Comparison of ENCODE assay signal across 22 cellular contexts in the genomic region with DNA sequence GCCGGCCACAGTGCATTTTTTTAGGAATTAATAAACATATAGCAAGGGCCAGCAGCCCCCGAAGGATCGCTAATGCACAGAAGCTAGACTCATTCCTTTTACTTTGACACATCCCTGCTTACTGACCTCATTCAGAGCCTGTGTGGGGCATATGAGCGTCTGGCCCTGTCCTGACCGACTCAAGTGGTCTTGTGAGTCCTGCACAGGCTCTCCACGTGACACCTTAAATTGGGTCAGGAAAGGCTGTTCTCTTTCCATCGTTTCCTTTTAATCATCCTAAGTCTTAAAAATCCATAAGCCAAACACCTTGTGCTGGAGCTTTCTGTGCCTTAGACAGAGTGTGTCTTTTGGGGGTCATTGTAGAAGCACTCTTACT. TPM values are rescaled to one million over a fixed set of nuclear protein-coding genes. Genes with fewer than 3 reads are reported as not detected.
A peak's percentile ranks its signal among the peaks of the same experiment; 100 is the strongest.
DNase-seq lines count a peak whose midpoint lies in the region; ATAC-seq and TF ChIP-seq lines count a peak whose summit lies in the region.
"Had no signal": no experiment of that assay in that cellular context is flagged by ENCODE, and none has a peak within 500 bp of the region (broad histone marks: within the 10 kb centered on the region; RNA-seq: fewer than 3 reads in every experiment).

No MANE protein-coding gene starts in this region.

- H3K18ac ChIP-seq in mesenchymal stem cell (ENCODE audit: low read depth in 1 of 2, low read length in 2 of 2): no peak overlapping the region

- no peak overlapping the region for H3K14ac ChIP-seq in mesenchymal stem cell (ENCODE audit: low read length in 2 of 2)

- no peak for TF ChIP-seq POLR2A in tibial nerve (IDR thresholded peaks at IDR 0.05)

- no peak overlapping the region for H3K4me2 ChIP-seq in mesenchymal stem cell (ENCODE audit: low read length, poor library complexity, severe bottlenecking)

- H2AK5ac ChIP-seq in mesenchymal stem cell (ENCODE audit: low read length, severe bottlenecking): no peak overlapping the region

- no peak overlapping the region for H3K23ac ChIP-seq in mesenchymal stem cell (ENCODE audit: low read length in 2 of 2)

- no peaks in the 10 kb centered on the region for H3K9me3 ChIP-seq in mesenchymal stem cell (ENCODE audit: control insufficient read depth, low read length)
- no peaks in the 10 kb centered on the region for H3K9me3 ChIP-seq in tibial nerve
- H3K9me3 ChIP-seq: ovary, uterus had no signal

- H2BK12ac ChIP-seq in mesenchymal stem cell (ENCODE audit: low read length in 2 of 2): no peak overlapping the region

- DNase-seq in activated naive CD4-positive, alpha-beta T cell (lab: John Stamatoyannopoulos, UW): no peak
- peak; percentile 14 for DNase-seq in mesenchymal stem cell
- no peak for DNase-seq in stimulated activated effector memory CD8-positive, alpha-beta T cell treated with anti-CD3 and anti-CD28 coated beads, Interleukin-12 subunit alpha, Interleukin-12 subunit beta, amount 100 ng/mL, for 72 hours (ENCODE audit: low spot score in 2 of 2)
- DNase-seq in tibial nerve (ENCODE audit: low spot score in 2 of 2): no peak
- DNase-seq in GOT3 (lab: John Stamatoyannopoulos, UW): no peak
- DNase-seq: activated naive CD4-positive, alpha-beta T cell treated with Interleukin-2 at 50 U/mL for 16 hours; central memory CD4-positive, alpha-beta T cell; GF-D8; GM23248; kidney glomerular epithelial cell; mesendoderm; NCI-H1105 treated with DMSO at 0.1 percent for 48 hours; NCI-H82; ovary; uterus had no signal

- peaks cover 57 to 72% of the 10 kb centered on the region in 2 experiments for H3K36me3 ChIP-seq in mesenchymal stem cell (ENCODE audit: control insufficient read depth in 1 of 2, insufficient read depth in 2 of 2, low read depth in 1 of 2, low read length in 2 of 2)
- H3K36me3 ChIP-seq in tibial nerve: peaks cover 0 to 88% (median 0%) of the 10 kb centered on the region in 3 donors
- H3K36me3 ChIP-seq: ovary, uterus had no signal

- peaks cover 45% of the 10 kb centered on the region for H3K79me1 ChIP-seq in mesenchymal stem cell (replicated peaks; ENCODE audit: low read length, poor library complexity, severe bottlenecking)

- H3K4me3 Mint-ChIP-seq in activated naive CD4-positive, alpha-beta T cell treated with anti-CD3 and anti-CD28 coated beads, Interleukin-2, amount 50 U/mL, for 24 hours: no peak overlapping the region
- no peak overlapping the region for H3K4me3 Mint-ChIP-seq in stimulated activated effector memory CD8-positive, alpha-beta T cell treated with anti-CD3 and anti-CD28 coated beads, Interleukin-12 subunit alpha, Interleukin-12 subunit beta, amount 100 ng/mL, for 72 hours
- H3K4me3 Mint-ChIP-seq: B cell; nephron; T-helper 2 cell treated with Interferon-gamma antibody and Interleukin-4, amounts not matched to agents 5 μg/mL and 100 μg/mL, for 36 hours had no signal

- peaks cover 10% of the 10 kb centered on the region for H3K4me1 ChIP-seq in mesenchymal stem cell (ENCODE audit: control insufficient read depth, insufficient read depth, low read depth, low read length)
- peaks cover 0 to 20% (median 3%) of the 10 kb centered on the region in 4 donors for H3K4me1 ChIP-seq in tibial nerve
- H3K4me1 ChIP-seq: uterus had no signal

- H3K4me1 Mint-ChIP-seq in activated naive CD4-positive, alpha-beta T cell treated with anti-CD3 and anti-CD28 coated beads, Interleukin-2, amount 50 U/mL, for 24 hours: peaks cover 19% of the 10 kb centered on the region
- H3K4me1 Mint-ChIP-seq in stimulated activated effector memory CD8-positive, alpha-beta T cell treated with anti-CD3 and anti-CD28 coated beads, Interleukin-12 subunit alpha, Interleukin-12 subunit beta, amount 100 ng/mL, for 72 hours: peaks cover 41% of the 10 kb centered on the region
- H3K4me1 Mint-ChIP-seq: B cell had no signal

- peak overlapping the region; percentile 88 for H3K27ac ChIP-seq in angular gyrus (ENCODE audit: low read depth, low read length)
- no peak overlapping the region for H3K27ac ChIP-seq in mesenchymal stem cell (ENCODE audit: low read length, poor library complexity, severe bottlenecking)
- peak overlapping the region in 1 of 4 donors; percentile 38 for H3K27ac ChIP-seq in tibial nerve
- H3K27ac ChIP-seq: GM23248, ovary, VCaP had no signal

- H3K4me3 ChIP-seq in mesenchymal stem cell (ENCODE audit: insufficient read depth in 1 of 2, low read depth in 1 of 2, low read length in 2 of 2): no peak overlapping the region
- H3K4me3 ChIP-seq in tibial nerve: no peak overlapping the region
- H3K4me3 ChIP-seq: GM23248, ovary, uterus had no signal

- no peaks in the 10 kb centered on the region for H3K9me3 Mint-ChIP-seq in activated naive CD4-positive, alpha-beta T cell treated with anti-CD3 and anti-CD28 coated beads, Interleukin-2, amount 50 U/mL, for 24 hours
- no peaks in the 10 kb centered on the region for H3K9me3 Mint-ChIP-seq in stimulated activated effector memory CD8-positive, alpha-beta T cell treated with anti-CD3 and anti-CD28 coated beads, Interleukin-12 subunit alpha, Interleukin-12 subunit beta, amount 100 ng/mL, for 72 hours
- H3K9me3 Mint-ChIP-seq: nephron; T-helper 2 cell treated with Interferon-gamma antibody and Interleukin-4, amounts not matched to agents 5 μg/mL and 100 μg/mL, for 36 hours had no signal

- H3K9ac ChIP-seq in mesenchymal stem cell (ENCODE audit: low read length): no peak overlapping the region
- H3K9ac ChIP-seq: GM23248 had no signal

- H3K27ac Mint-ChIP-seq in activated naive CD4-positive, alpha-beta T cell treated with anti-CD3 and anti-CD28 coated beads, Interleukin-2, amount 50 U/mL, for 24 hours: peak overlapping the region; percentile 25
- peak overlapping the region; percentile 88 for H3K27ac Mint-ChIP-seq in stimulated activated effector memory CD8-positive, alpha-beta T cell treated with anti-CD3 and anti-CD28 coated beads, Interleukin-12 subunit alpha, Interleukin-12 subunit beta, amount 100 ng/mL, for 72 hours
- H3K27ac Mint-ChIP-seq: B cell; nephron; T-helper 2 cell treated with Interferon-gamma antibody and Interleukin-4, amounts not matched to agents 5 μg/mL and 100 μg/mL, for 36 hours had no signal

- H3K4ac ChIP-seq in mesenchymal stem cell (ENCODE audit: low read depth in 1 of 2, low read length in 2 of 2): no peak overlapping the region

- no peak overlapping the region for H2AFZ ChIP-seq in mesenchymal stem cell (ENCODE audit: low read depth, low read length)
- H2AFZ ChIP-seq: GM23248 had no signal

- no peak overlapping the region for H2BK120ac ChIP-seq in mesenchymal stem cell (ENCODE audit: low read depth, low read length)

- no peak overlapping the region for H2BK5ac ChIP-seq in mesenchymal stem cell (ENCODE audit: low read depth, low read length, poor library complexity, severe bottlenecking)

- no peak overlapping the region for H4K91ac ChIP-seq in mesenchymal stem cell (ENCODE audit: low read length)

- peaks cover 6% of the 10 kb centered on the region for H3K36me3 Mint-ChIP-seq in activated naive CD4-positive, alpha-beta T cell treated with anti-CD3 and anti-CD28 coated beads, Interleukin-2, amount 50 U/mL, for 24 hours
- peaks cover 90% of the 10 kb centered on the region for H3K36me3 Mint-ChIP-seq in stimulated activated effector memory CD8-positive, alpha-beta T cell treated with anti-CD3 and anti-CD28 coated beads, Interleukin-12 subunit alpha, Interleukin-12 subunit beta, amount 100 ng/mL, for 72 hours

- no peak for ATAC-seq in stimulated activated effector memory CD8-positive, alpha-beta T cell treated with anti-CD3 and anti-CD28 coated beads, Interleukin-12 subunit alpha, Interleukin-12 subunit beta, amount 100 ng/mL, for 72 hours
- no peak for ATAC-seq in GM21390 (IDR thresholded peaks at IDR 0.05; ENCODE audit: unreplicated experiment)

- H4K8ac ChIP-seq in mesenchymal stem cell (ENCODE audit: low read length): no peak overlapping the region

- H3K27me3 ChIP-seq in mesenchymal stem cell (ENCODE audit: control insufficient read depth in 1 of 2, insufficient read depth in 1 of 2, low read length in 2 of 2) (no peaks in the 10 kb centered on the region), tibial nerve (no peaks in the 10 kb centered on the region)
- H3K27me3 ChIP-seq: ovary, uterus had no signal

- H3K27me3 Mint-ChIP-seq in activated naive CD4-positive, alpha-beta T cell treated with anti-CD3 and anti-CD28 coated beads, Interleukin-2, amount 50 U/mL, for 24 hours: no peaks in the 10 kb centered on the region
- H3K27me3 Mint-ChIP-seq: B cell had no signal

- no peak overlapping the region for H2BK15ac ChIP-seq in mesenchymal stem cell (ENCODE audit: low read depth, poor library complexity, severe bottlenecking)

- WGBS in mesenchymal stem cell: 77% methylated on average over 6 of the region's 7 CpGs
- WGBS in tibial nerve, 2 donors: 79 to 83% methylated on average over 7 of the region's 7 CpGs

- no peak for TF ChIP-seq EP300 in tibial nerve (IDR thresholded peaks at IDR 0.05)

- TF ChIP-seq CTCF in tibial nerve (IDR thresholded peaks at IDR 0.05): no peak

RNA-seq across cellular contexts. Expression of gene SDHAF2, which starts 18.6 kb away (rescaled TPM):
- 25.6 TPM for polyA plus RNA-seq in mesenchymal stem cell (2013, experiment 1 of 2)
- polyA plus RNA-seq in mesenchymal stem cell (2013, experiment 2 of 2): 27.2 TPM
- total RNA-seq in tibial nerve: 10 to 100 TPM; 26.4 to 88.1 (median 70.3) TPM

RNA-seq across cellular contexts. Expression of gene CPSF7, which starts 18.8 kb away (rescaled TPM):
- 69.8 TPM for polyA plus RNA-seq in mesenchymal stem cell (2013, experiment 1 of 2)
- polyA plus RNA-seq in mesenchymal stem cell (2013, experiment 2 of 2): 62.6 TPM
- total RNA-seq in tibial nerve: 10 to 100 TPM; 38.1 to 48.6 (median 44.7) TPM

RNA-seq across cellular contexts. Expression of gene TMEM216, which starts 56.2 kb away (rescaled TPM):
- polyA plus RNA-seq in mesenchymal stem cell (2013, experiment 1 of 2): 13.1 TPM
- polyA plus RNA-seq in mesenchymal stem cell (2013, experiment 2 of 2): 13.1 TPM
- 10 to 100 TPM; 14.2 to 21.9 (median 14.6) TPM for total RNA-seq in tibial nerve
